In the genomic region with DNA sequence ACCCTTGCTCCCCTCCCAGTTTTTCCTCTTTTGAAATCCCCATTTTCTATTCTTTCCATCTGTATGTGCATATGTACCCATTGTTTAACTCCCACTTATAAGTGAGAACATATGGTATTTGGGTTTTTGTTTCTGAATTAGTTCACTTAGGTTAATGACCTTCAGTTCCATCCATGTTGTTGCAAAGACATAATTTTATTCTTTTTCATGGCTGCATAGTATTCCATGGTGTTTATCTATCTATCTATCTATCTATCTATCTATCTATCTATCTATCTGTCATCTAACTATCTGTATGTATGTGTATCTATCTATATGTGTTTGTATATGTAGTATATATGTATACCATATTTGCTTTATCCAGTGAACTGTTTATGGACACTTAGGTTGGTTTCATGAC, we compare ENCODE assay signal across 27 cellular contexts.
"Had no signal": no experiment of that assay in that cellular context is flagged by ENCODE, and none has a peak within 500 bp of the region (broad histone marks: within the 10 kb centered on the region; RNA-seq: fewer than 3 reads in every experiment).

No MANE protein-coding gene starts in this region.

- H3K4me3 ChIP-seq: stomach, suprapubic skin, testis, thoracic aorta, thyroid gland, tibial artery, tibial nerve, transverse colon, upper lobe of left lung, upper lobe of right lung, uterus, vagina had no signal

- H3K27ac ChIP-seq: stomach, suprapubic skin, testis, thoracic aorta, thyroid gland, tibial artery, tibial nerve, transverse colon, upper lobe of left lung, upper lobe of right lung, uterus, vagina had no signal

- H3K27me3 ChIP-seq: stomach, suprapubic skin, testis, thyroid gland, tibial artery, tibial nerve, transverse colon, upper lobe of left lung, upper lobe of right lung, uterus, vagina had no signal

- FAIRE-seq: urothelium cell line had no signal

- H3K9me3 ChIP-seq: stomach, suprapubic skin, testis, thoracic aorta, thyroid gland, tibial artery, tibial nerve, transverse colon, upper lobe of left lung, upper lobe of right lung, uterus, vagina had no signal

- DNase-seq: stimulated activated CD4-positive, alpha-beta T cell treated with anti-CD3 and anti-CD28 coated beads, Interleukin-2, amount 100 ng/mL, for 48 hours; stimulated activated CD4-positive, alpha-beta T cell treated with anti-CD3 and anti-CD28 coated beads, Interleukin-4, amount 100 ng/mL, for 1 hour; stimulated activated CD4-positive, alpha-beta T cell treated with anti-CD3 and anti-CD28 coated beads, Interleukin-4, amount 100 ng/mL, for 24 hours; stimulated activated CD4-positive, alpha-beta T cell treated with anti-CD3 and anti-CD28 coated beads, Interleukin-4, amount 100 ng/mL, for 4 hours; stimulated activated CD8-positive, alpha-beta memory T cell treated with anti-CD3 and anti-CD28 coated beads, Interleukin-4, amount 100 ng/mL, for 48 hours; stimulated activated naive B cell treated with anti-CD40 and anti-IgM and Interleukin-4, amounts not matched to agents 10 μg/mL and 1 μg/mL and 100 μg/mL, for 72 hours; stimulated activated naive CD4-positive, alpha-beta T cell; stimulated activated naive CD4-positive, alpha-beta T cell treated with Interleukin-2 at 50 U/mL for 16 hours; stimulated activated naive CD8-positive, alpha-beta T cell treated with anti-CD3 and anti-CD28 coated beads, Interleukin-15, amount 100 ng/mL, for 72 hours; stimulated activated naive CD8-positive, alpha-beta T cell treated with anti-CD3 and anti-CD28 coated beads, Interleukin-15, Interleukin-2, amounts not matched to agents 100 U/mL and 50 U/mL, for 24 hours; stomach; substantia nigra; testis; thyroid gland; tibial artery; transverse colon; trophoblast cell; upper lobe of left lung; upper lobe of right lung; uterus had no signal

- ATAC-seq: stimulated activated effector memory CD8-positive, alpha-beta T cell treated with anti-CD3 and anti-CD28 coated beads, Interleukin-12 subunit alpha, Interleukin-12 subunit beta, amount 100 ng/mL, for 72 hours; stimulated activated memory B cell treated with anti-CD40 and anti-IgM and Interleukin-4, amounts not matched to agents 10 μg/mL and 1 μg/mL and 100 μg/mL, for 72 hours; stimulated activated naive B cell treated with anti-CD40 and anti-IgM and Interleukin-4, amounts not matched to agents 10 μg/mL and 1 μg/mL and 100 μg/mL, for 72 hours; stimulated activated naive CD8-positive, alpha-beta T cell treated with anti-CD3 and anti-CD28 coated beads, Interleukin-15, amount 100 ng/mL, for 72 hours; stimulated activated naive CD8-positive, alpha-beta T cell treated with anti-CD3 and anti-CD28 coated beads, Interleukin-15, Interleukin-2, amounts not matched to agents 100 U/mL and 50 U/mL, for 24 hours; upper lobe of right lung had no signal

- H3K4me1 ChIP-seq: stomach, suprapubic skin, testis, thyroid gland, tibial artery, tibial nerve, transverse colon, upper lobe of left lung, upper lobe of right lung, uterus, vagina had no signal

- H3K36me3 ChIP-seq: stomach, suprapubic skin, thoracic aorta, thyroid gland, tibial artery, tibial nerve, transverse colon, upper lobe of left lung, upper lobe of right lung, uterus, vagina had no signal
